Comparison of ENCODE assay signal across 9 cellular contexts in the genomic region with DNA sequence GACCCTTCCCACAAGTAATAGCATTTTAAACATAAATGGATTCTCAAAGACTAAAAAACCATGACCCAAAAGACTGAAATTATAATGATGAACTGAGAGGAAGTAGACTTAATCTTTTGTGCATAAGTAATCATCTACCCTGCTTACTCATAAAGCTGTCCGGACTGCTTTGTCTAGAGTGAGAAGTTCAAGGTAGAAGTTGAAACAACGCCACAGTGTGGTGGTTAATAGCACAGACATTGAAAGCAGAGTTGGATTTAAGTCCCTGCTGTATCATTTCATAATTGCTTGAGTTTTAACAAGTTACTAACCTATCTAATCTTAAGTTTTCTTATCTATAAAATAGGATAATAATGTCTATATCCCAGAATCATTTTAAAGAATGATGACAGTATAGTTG.
DNase-seq lines count a peak whose midpoint lies in the region; ATAC-seq and TF ChIP-seq lines count a peak whose summit lies in the region.
"Had no signal": no experiment of that assay in that cellular context is flagged by ENCODE, and none has a peak within 500 bp of the region (broad histone marks: within the 10 kb centered on the region; RNA-seq: fewer than 3 reads in every experiment).

No MANE protein-coding gene starts in this region.

- H4K91ac ChIP-seq in H9 (ENCODE audit: insufficient read length, low read depth, low read length) (no peak overlapping the region), neuronal stem cell (ENCODE audit: low read depth, low read length, poor library complexity) (no peak overlapping the region)

- H3K79me1 ChIP-seq in H9 (ENCODE audit: insufficient read depth, low read depth, low read length, poor library complexity, severe bottlenecking) (no peaks in the 10 kb centered on the region), neuronal stem cell (ENCODE audit: low read depth, low read length) (no peaks in the 10 kb centered on the region)

- H3K4me1 ChIP-seq in H9 (ENCODE audit: insufficient read depth, low read length) (no peaks in the 10 kb centered on the region), OCI-LY3 (ENCODE audit: low read length) (peaks cover 12% of the 10 kb centered on the region; the same call in 1 of the 2 replicates), neuronal stem cell (ENCODE audit: control insufficient read depth in 2 of 2, insufficient read depth in 1 of 2, low read depth in 1 of 2, low read length in 2 of 2) (no peaks in the 10 kb centered on the region)
- no peaks in the 10 kb centered on the region for H3K4me1 ChIP-seq in effector memory CD4-positive, alpha-beta T cell (ENCODE audit: control insufficient read depth, insufficient read depth, low read length, poor library complexity, severe bottlenecking)

- H2BK12ac ChIP-seq in H9 (ENCODE audit: insufficient read length, low read depth, low read length) (no peak overlapping the region), neuronal stem cell (ENCODE audit: low read length) (no peak overlapping the region)

- H3K4ac ChIP-seq in H9 (ENCODE audit: low read depth, low read length) = no peak overlapping the region
- no peak overlapping the region for H3K4ac ChIP-seq in neuronal stem cell (ENCODE audit: low read length)

- no peaks in the 10 kb centered on the region for H3K36me3 ChIP-seq in OCI-LY3 (replicated peaks; ENCODE audit: low read depth, low read length)
- H3K36me3 ChIP-seq in effector memory CD4-positive, alpha-beta T cell (ENCODE audit: control insufficient read depth, insufficient read depth, low read length) = no peaks in the 10 kb centered on the region
- no peaks in the 10 kb centered on the region for H3K36me3 ChIP-seq in neuronal stem cell (replicated peaks in 1 of 2; ENCODE audit: control insufficient read depth in 2 of 2, insufficient read depth in 2 of 2, low read length in 2 of 2)

- H3K14ac ChIP-seq in H9 (ENCODE audit: insufficient read depth, low read length) = no peak overlapping the region
- no peak overlapping the region for H3K14ac ChIP-seq in neuronal stem cell (ENCODE audit: low read length)

- whole genome bisulfite sequencing in H9 (ENCODE audit: extremely low coverage, insufficient read length, low lambda C conversion rate) = no CpG with 5 or more reads among the region's 2 CpGs
- WGBS in neuronal stem cell (ENCODE audit: extremely low coverage in 2 of 2, insufficient read length in 2 of 2, insufficient replicate concordance in 1 of 2), 2 donors = no CpG with 5 or more reads among the region's 2 CpGs

- intact Hi-C loops in activated CD8-positive, alpha-beta T cell treated with anti-CD3 and anti-CD28 coated beads for 36 hours (cut with micrococcal nuclease) = no loop called here

- H3K4me3 ChIP-seq in OCI-LY3 (ENCODE audit: low read length) = no peak overlapping the region
- no peak overlapping the region for H3K4me3 ChIP-seq in effector memory CD4-positive, alpha-beta T cell (ENCODE audit: insufficient read depth, low read depth, low read length, poor library complexity, severe bottlenecking)
- H3K4me3 ChIP-seq in neuronal stem cell (ENCODE audit: low read length in 2 of 2) = no peak overlapping the region

- H3K27ac ChIP-seq in H9 (ENCODE audit: insufficient read length, low read depth, low read length) (no peak overlapping the region), OCI-LY3 (ENCODE audit: low read length) (no peak overlapping the region), neuronal stem cell (replicated peaks; ENCODE audit: low read length) (no peak overlapping the region)
- H3K27ac ChIP-seq in effector memory CD4-positive, alpha-beta T cell (ENCODE audit: insufficient read depth, low read length, poor library complexity, severe bottlenecking) = no peak overlapping the region

- H3K23me2 ChIP-seq in H9 (ENCODE audit: insufficient read length, low read depth, low read length, poor library complexity, severe bottlenecking) = no peaks in the 10 kb centered on the region

- no peaks in the 10 kb centered on the region for H3K27me3 ChIP-seq in H9 (ENCODE audit: insufficient read depth, low read length)
- no peaks in the 10 kb centered on the region for H3K27me3 ChIP-seq in OCI-LY3 (ENCODE audit: low read depth, low read length)
- no peaks in the 10 kb centered on the region for H3K27me3 ChIP-seq in effector memory CD4-positive, alpha-beta T cell (replicated peaks; ENCODE audit: control insufficient read depth, insufficient read depth, low read length, poor library complexity, severe bottlenecking)
- H3K27me3 ChIP-seq in neuronal stem cell (ENCODE audit: control insufficient read depth in 3 of 3, insufficient read depth in 3 of 3, low read depth in 1 of 3, low read length in 3 of 3) = no peaks in the 10 kb centered on the region

- CTCF ChIA-PET in activated CD8-positive, alpha-beta memory T cell treated with anti-CD3 and anti-CD28 coated beads, Interleukin-2, amount 10 ng/mL, durations not matched to agents 7 days and 5 days (lab: Charles Lee) = no interaction called here
- CTCF ChIA-PET in activated CD8-positive, alpha-beta T cell treated with anti-CD3 and anti-CD28 coated beads for 36 hours (lab: Charles Lee) = no interaction called here

- H3K56ac ChIP-seq in H9 (ENCODE audit: insufficient read length, low read depth, low read length) = no peak overlapping the region

- H2AFZ ChIP-seq in H9 (ENCODE audit: low read length) = no peak overlapping the region
- H2AFZ ChIP-seq in OCI-LY3 (ENCODE audit: low read depth, low read length) = no peak overlapping the region
- no peak overlapping the region for H2AFZ ChIP-seq in neuronal stem cell (ENCODE audit: low read length)

- H3K4me3 Mint-ChIP-seq in H9 = no peak overlapping the region
- no peak overlapping the region for H3K4me3 Mint-ChIP-seq in activated CD8-positive, alpha-beta memory T cell treated with anti-CD3 and anti-CD28 coated beads, Interleukin-2, amount 10 ng/mL, durations not matched to agents 7 days and 5 days
- H3K4me3 Mint-ChIP-seq in activated CD8-positive, alpha-beta T cell treated with anti-CD3 and anti-CD28 coated beads for 36 hours = no peak overlapping the region

- H3K9me3 ChIP-seq in H9 (ENCODE audit: control insufficient read depth, low read depth, low read length) = no peaks in the 10 kb centered on the region
- H3K9me3 ChIP-seq in OCI-LY3 (ENCODE audit: insufficient read depth, low read length) = no peaks in the 10 kb centered on the region
- no peaks in the 10 kb centered on the region for H3K9me3 ChIP-seq in effector memory CD4-positive, alpha-beta T cell (ENCODE audit: control insufficient read depth, low read length)
- no peaks in the 10 kb centered on the region for H3K9me3 ChIP-seq in neuronal stem cell (replicated peaks in 1 of 2; ENCODE audit: control insufficient read depth in 2 of 2, insufficient read depth in 1 of 2, low read depth in 1 of 2, low read length in 2 of 2)

- H4K5ac ChIP-seq in H9 (ENCODE audit: insufficient read length, low read depth, low read length) = no peak overlapping the region

- H3K4me2 ChIP-seq in H9 (ENCODE audit: insufficient read depth, insufficient read length, low read length) = no peak overlapping the region
- H3K4me2 ChIP-seq in OCI-LY3 (ENCODE audit: low read length) = 0 out of 2 replicates have a peak overlapping the region, but pooled peaks have one; percentile 2
- no peak overlapping the region for H3K4me2 ChIP-seq in neuronal stem cell (ENCODE audit: insufficient read depth, low read length, poor library complexity, severe bottlenecking)

- peak; percentile 3 for DNase-seq in Caki2 (ENCODE audit: low read depth)
- DNase-seq in H9 = peak; percentile 31
- peak; percentile 3 for DNase-seq in globus pallidus (ENCODE audit: low spot score)
- no peak for DNase-seq in activated CD8-positive, alpha-beta memory T cell treated with anti-CD3 and anti-CD28 coated beads, Interleukin-2, amount 10 ng/mL, durations not matched to agents 7 days and 5 days
- DNase-seq in effector memory CD4-positive, alpha-beta T cell = no peak
- DNase-seq in activated CD8-positive, alpha-beta T cell treated with anti-CD3 and anti-CD28 coated beads for 36 hours = no peak
- no peak for DNase-seq in neuronal stem cell (ENCODE audit: low spot score)
- DNase-seq: activated T-cell treated with anti-CD3 and anti-CD28 coated beads, Interleukin-2, amount 50 U/mL, for 1 hour had no signal

- H2BK15ac ChIP-seq in H9 (ENCODE audit: low read depth, low read length) (no peak overlapping the region), neuronal stem cell (ENCODE audit: low read length) (no peak overlapping the region)

- peaks cover 6 to 7% of the 10 kb centered on the region in 2 experiments for H3K4me1 Mint-ChIP-seq in H9
- H3K4me1 Mint-ChIP-seq in activated CD8-positive, alpha-beta memory T cell treated with anti-CD3 and anti-CD28 coated beads, Interleukin-2, amount 10 ng/mL, durations not matched to agents 7 days and 5 days = no peaks in the 10 kb centered on the region
- no peaks in the 10 kb centered on the region for H3K4me1 Mint-ChIP-seq in activated CD8-positive, alpha-beta T cell treated with anti-CD3 and anti-CD28 coated beads for 36 hours (ENCODE audit: low read depth)

- H3K9me3 Mint-ChIP-seq in H9 = no peaks in the 10 kb centered on the region
- no peaks in the 10 kb centered on the region for H3K9me3 Mint-ChIP-seq in activated CD8-positive, alpha-beta memory T cell treated with anti-CD3 and anti-CD28 coated beads, Interleukin-2, amount 10 ng/mL, durations not matched to agents 7 days and 5 days (ENCODE audit: low read depth)
- peaks cover 3% of the 10 kb centered on the region for H3K9me3 Mint-ChIP-seq in activated CD8-positive, alpha-beta T cell treated with anti-CD3 and anti-CD28 coated beads for 36 hours

- no peaks in the 10 kb centered on the region for H3K36me3 Mint-ChIP-seq in H9 (ENCODE audit: insufficient read depth in 1 of 3, low read depth in 3 of 3)
- H3K36me3 Mint-ChIP-seq in activated CD8-positive, alpha-beta memory T cell treated with anti-CD3 and anti-CD28 coated beads, Interleukin-2, amount 10 ng/mL, durations not matched to agents 7 days and 5 days = no peaks in the 10 kb centered on the region
- no peaks in the 10 kb centered on the region for H3K36me3 Mint-ChIP-seq in activated CD8-positive, alpha-beta T cell treated with anti-CD3 and anti-CD28 coated beads for 36 hours (ENCODE audit: low read depth)

- no peak overlapping the region for H2BK120ac ChIP-seq in H9 (ENCODE audit: low read depth, low read length, poor library complexity, severe bottlenecking)
- H2BK120ac ChIP-seq in neuronal stem cell (ENCODE audit: low read depth, low read length) = no peak overlapping the region

- no peaks in the 10 kb centered on the region for H3K27me3 Mint-ChIP-seq in H9 (ENCODE audit: low read depth)
- H3K27me3 Mint-ChIP-seq in activated CD8-positive, alpha-beta memory T cell treated with anti-CD3 and anti-CD28 coated beads, Interleukin-2, amount 10 ng/mL, durations not matched to agents 7 days and 5 days = no peaks in the 10 kb centered on the region
- H3K27me3 Mint-ChIP-seq in activated CD8-positive, alpha-beta T cell treated with anti-CD3 and anti-CD28 coated beads for 36 hours = no peaks in the 10 kb centered on the region

- H4K20me1 ChIP-seq in H9 (ENCODE audit: control insufficient read depth, insufficient read depth, insufficient read length) = no peaks in the 10 kb centered on the region
- H4K20me1 ChIP-seq in OCI-LY3 (ENCODE audit: insufficient read depth, low read length) = no peaks in the 10 kb centered on the region

- H2BK20ac ChIP-seq in H9 (ENCODE audit: low read depth, low read length, poor library complexity, severe bottlenecking) = no peak overlapping the region

- H3K18ac ChIP-seq in H9 (ENCODE audit: insufficient read length, low read depth, low read length) (no peak overlapping the region), neuronal stem cell (ENCODE audit: low read length) (no peak overlapping the region)

- H3K9ac ChIP-seq in H9 (ENCODE audit: extremely low read depth, insufficient read length, low read length) = no peak overlapping the region
- no peak overlapping the region for H3K9ac ChIP-seq in OCI-LY3 (ENCODE audit: low read length)
- H3K9ac ChIP-seq in neuronal stem cell (ENCODE audit: low read depth, low read length, poor library complexity) = no peak overlapping the region

- H2AK5ac ChIP-seq in H9 (ENCODE audit: insufficient read length, low read length) (no peak overlapping the region), neuronal stem cell (ENCODE audit: low read depth, low read length) (no peak overlapping the region)

- POLR2A ChIA-PET in activated CD8-positive, alpha-beta T cell treated with anti-CD3 and anti-CD28 coated beads for 36 hours (lab: Charles Lee) = interaction anchor here (0.8 kb wide), 1 partner anchor 10 kb away, joined by 3 read pairs; no protein-coding TSS in a partner anchor

- H3T11ph ChIP-seq in H9 (ENCODE audit: low read length) = no peak overlapping the region

- no peak overlapping the region for H3K23ac ChIP-seq in H9 (ENCODE audit: insufficient read length, low read depth, low read length)
- no peak overlapping the region for H3K23ac ChIP-seq in neuronal stem cell (ENCODE audit: low read depth, low read length, poor library complexity)

- TF ChIP-seq CTCF in H9 (conservative IDR thresholded peaks at IDR 0.05) (peak; percentile 69), OCI-LY3 (IDR thresholded peaks at IDR 0.05; ENCODE audit: low read depth, low read length) (peak; percentile 76)
- TF ChIP-seq CTCF in activated CD8-positive, alpha-beta T cell treated with anti-CD3 and anti-CD28 coated beads for 36 hours (IDR thresholded peaks at IDR 0.05) = no peak

- H2BK5ac ChIP-seq in H9 (ENCODE audit: insufficient read length, low read length) = no peak overlapping the region
- no peak overlapping the region for H2BK5ac ChIP-seq in neuronal stem cell (ENCODE audit: low read length)

- no peak for ATAC-seq in activated CD8-positive, alpha-beta memory T cell treated with anti-CD3 and anti-CD28 coated beads, Interleukin-2, amount 10 ng/mL, durations not matched to agents 7 days and 5 days
- ATAC-seq in activated CD8-positive, alpha-beta T cell treated with anti-CD3 and anti-CD28 coated beads for 36 hours = no peak

- H3K79me2 ChIP-seq in H9 (ENCODE audit: insufficient read depth, low read length) (no peaks in the 10 kb centered on the region), OCI-LY3 (ENCODE audit: low read length) (no peaks in the 10 kb centered on the region)

- in situ Hi-C loops in Caki2 (cut with HindIII; ENCODE audit: low pct_unique_long_range_greater_than_20kb, low sequenced_read_pairs) = no loop called here

- no peak overlapping the region; a peak in 1 of 7 replicates for H3K27ac Mint-ChIP-seq in H9
- H3K27ac Mint-ChIP-seq in activated CD8-positive, alpha-beta memory T cell treated with anti-CD3 and anti-CD28 coated beads, Interleukin-2, amount 10 ng/mL, durations not matched to agents 7 days and 5 days = no peak overlapping the region
- H3K27ac Mint-ChIP-seq in activated CD8-positive, alpha-beta T cell treated with anti-CD3 and anti-CD28 coated beads for 36 hours = no peak overlapping the region

- H4K8ac ChIP-seq in H9 (replicated peaks; ENCODE audit: insufficient read length, low read depth, low read length) = no peak overlapping the region
- no peak overlapping the region for H4K8ac ChIP-seq in neuronal stem cell (ENCODE audit: low read depth, low read length)

Comparison
In these comparisons a context has a peak if more than half of its experiments do, and no peak if none do; other contexts are left out.
1. DNase-seq: peak in Caki2 (single experiment), H9 (single experiment) and globus pallidus (single experiment); none in activated CD8-positive, alpha-beta memory T cell treated with anti-CD3 and anti-CD28 coated beads, Interleukin-2, amount 10 ng/mL, durations not matched to agents 7 days and 5 days (single experiment), effector memory CD4-positive, alpha-beta T cell (0 of 3), activated CD8-positive, alpha-beta T cell treated with anti-CD3 and anti-CD28 coated beads for 36 hours (single experiment) and neuronal stem cell (single experiment).